8 cellular contexts compared by ENCODE assay signal in genomic region chr12:67068204-67068731, GRCh38.
A peak's percentile ranks its signal among the peaks of the same experiment; 100 is the strongest.
DNase-seq lines count a peak whose midpoint lies in the region; ATAC-seq, FAIRE-seq and TF ChIP-seq lines count a peak whose summit lies in the region.

No MANE protein-coding gene starts in this region.

- no peak overlapping the region for H3K27ac Mint-ChIP-seq in activated naive CD8-positive, alpha-beta T cell treated with anti-CD3 and anti-CD28 coated beads, Interleukin-2, amount 10 ng/mL, durations not matched to agents 7 days and 5 days

- H3K27ac ChIP-seq in MM.1S (ENCODE audit: low read length) (no peak overlapping the region), keratinocyte (ENCODE audit: control insufficient read depth, insufficient read depth, low read length) (peak overlapping the region; percentile 59), stomach (peak overlapping the region in 2 of 5 donors; percentile 78 to 83)

- no peaks in the 10 kb centered on the region for H4K20me1 ChIP-seq in MM.1S (ENCODE audit: insufficient read depth, low read length)
- H4K20me1 ChIP-seq in keratinocyte (ENCODE audit: control insufficient read depth, extremely low read depth, insufficient read depth, low read length): no peaks in the 10 kb centered on the region

- dilution Hi-C loops in keratinocyte (cut with MboI; ENCODE audit: extremely low pct_ligation_motif_present, low sequenced_read_pairs): no loop called here

- H3K27me3 ChIP-seq in MM.1S (replicated peaks; ENCODE audit: insufficient read depth, low read length): no peaks in the 10 kb centered on the region
- no peaks in the 10 kb centered on the region for H3K27me3 ChIP-seq in keratinocyte (ENCODE audit: control insufficient read depth, extremely low read depth, insufficient read depth, low read length)
- peaks cover 0 to 43% (median 10%) of the 10 kb centered on the region in 3 donors for H3K27me3 ChIP-seq in stomach

- no peaks in the 10 kb centered on the region for H3F3A ChIP-seq in MM.1S (ENCODE audit: insufficient read depth, low read length)

- DNase-seq in COLO668 (lab: John Stamatoyannopoulos, UW; ENCODE audit: unreplicated experiment) (peak; percentile 47), MM.1S (peak; percentile 36), keratinocyte (ENCODE audit: low read depth, low spot score) (no peak), stomach (no peak), NCI-H2171 treated with DMSO at 0.1 percent for 48 hours (lab: John Stamatoyannopoulos, UW) (no peak), cerebellum (ENCODE audit: low spot score) (no peak)
- DNase-seq in activated naive CD8-positive, alpha-beta T cell treated with anti-CD3 and anti-CD28 coated beads, Interleukin-2, amount 10 ng/mL, durations not matched to agents 7 days and 5 days: peak; percentile 34

- WGBS in stomach, 5 donors: 3 to 4% (median 3%) methylated on average over 20 of the region's 20 CpGs

- H3K4me1 ChIP-seq in MM.1S (ENCODE audit: low read length) (peaks cover 16% of the 10 kb centered on the region), keratinocyte (ENCODE audit: control insufficient read depth, extremely low read depth, insufficient read depth, low read length) (peaks cover 22% of the 10 kb centered on the region), stomach (peaks cover 9 to 28% (median 19%) of the 10 kb centered on the region in 4 donors)

- FAIRE-seq in keratinocyte (lab: Jason Lieb, UNC): peak; percentile 44

- no peak for TF ChIP-seq EP300 in stomach (IDR thresholded peaks at IDR 0.05)

- peaks cover 40% of the 10 kb centered on the region for H3K27me3 Mint-ChIP-seq in activated naive CD8-positive, alpha-beta T cell treated with anti-CD3 and anti-CD28 coated beads, Interleukin-2, amount 10 ng/mL, durations not matched to agents 7 days and 5 days

- H3K4me2 ChIP-seq in MM.1S (ENCODE audit: low read depth, low read length) (peak overlapping the region; percentile 88), keratinocyte (ENCODE audit: control insufficient read depth, extremely low read depth, insufficient read depth, low read depth, low read length) (peak overlapping the region; percentile 99)

- peak overlapping the region; percentile 90 for H2AFZ ChIP-seq in MM.1S (ENCODE audit: low read length)
- H2AFZ ChIP-seq in keratinocyte (ENCODE audit: control insufficient read depth, low read length): peak overlapping the region; percentile 58

- H3K9me2 ChIP-seq in MM.1S (replicated peaks; ENCODE audit: insufficient read depth, low read length): no peaks in the 10 kb centered on the region

- TF ChIP-seq CTCF in MM.1S (IDR thresholded peaks at IDR 0.05; ENCODE audit: low read length) (0 out of 2 replicates have a peak, but pooled peaks have one; percentile 8), keratinocyte (optimal IDR thresholded peaks at IDR 0.05 in 1 of 3, IDR thresholded peaks at IDR 0.05 in 1 of 3, conservative IDR thresholded peaks at IDR 0.05 in 1 of 3; ENCODE audit: extremely low read depth in 1 of 3, insufficient read depth in 2 of 3, low read length in 3 of 3) (peak in 1 of 3 experiments; percentile 21), stomach (IDR thresholded peaks at IDR 0.05) (no peak)

- H3K9me3 ChIP-seq in MM.1S (replicated peaks; ENCODE audit: insufficient read depth, low read length): no peaks in the 10 kb centered on the region
- H3K9me3 ChIP-seq in keratinocyte (ENCODE audit: control insufficient read depth, low read depth, low read length): no peaks in the 10 kb centered on the region
- H3K9me3 ChIP-seq in stomach: no peaks in the 10 kb centered on the region

- no peak for ATAC-seq in activated naive CD8-positive, alpha-beta T cell treated with anti-CD3 and anti-CD28 coated beads, Interleukin-2, amount 10 ng/mL, durations not matched to agents 7 days and 5 days (ENCODE audit: low read depth)
- no peak for ATAC-seq in HG03457 (IDR thresholded peaks at IDR 0.05; ENCODE audit: unreplicated experiment)

- H3K9me3 Mint-ChIP-seq in activated naive CD8-positive, alpha-beta T cell treated with anti-CD3 and anti-CD28 coated beads, Interleukin-2, amount 10 ng/mL, durations not matched to agents 7 days and 5 days: no peaks in the 10 kb centered on the region

- H3K36me3 ChIP-seq in MM.1S (replicated peaks; ENCODE audit: insufficient read depth, low read length) (no peaks in the 10 kb centered on the region), keratinocyte (ENCODE audit: control insufficient read depth in 2 of 2, extremely low read depth in 1 of 2, insufficient read depth in 2 of 2, low read length in 2 of 2) (no peaks in the 10 kb centered on the region), stomach (no peaks in the 10 kb centered on the region)

- H3K9me1 ChIP-seq in keratinocyte (ENCODE audit: control insufficient read depth, extremely low read depth, insufficient read depth, low read length): no peaks in the 10 kb centered on the region

- H3K4me3 Mint-ChIP-seq in activated naive CD8-positive, alpha-beta T cell treated with anti-CD3 and anti-CD28 coated beads, Interleukin-2, amount 10 ng/mL, durations not matched to agents 7 days and 5 days: peak overlapping the region; percentile 85

- H3K4me3 ChIP-seq in MM.1S (ENCODE audit: low read length): peak overlapping the region; percentile 77
- H3K4me3 ChIP-seq in keratinocyte (ENCODE audit: control insufficient read depth in 2 of 3, extremely low read depth in 1 of 3, insufficient read depth in 2 of 3, low read depth in 1 of 3, low read length in 3 of 3): peak overlapping the region; percentile 72 to 79 (median 77)
- H3K4me3 ChIP-seq in stomach: peak overlapping the region; percentile 68 to 79 (median 78)

- POLR2A ChIA-PET in activated naive CD8-positive, alpha-beta T cell treated with anti-CD3 and anti-CD28 coated beads, Interleukin-2, amount 10 ng/mL, durations not matched to agents 7 days and 5 days (lab: Charles Lee): no interaction called here

- peaks cover 16% of the 10 kb centered on the region for H3K4me1 Mint-ChIP-seq in activated naive CD8-positive, alpha-beta T cell treated with anti-CD3 and anti-CD28 coated beads, Interleukin-2, amount 10 ng/mL, durations not matched to agents 7 days and 5 days

- H3K79me2 ChIP-seq in MM.1S (ENCODE audit: low read length): no peaks in the 10 kb centered on the region
- H3K79me2 ChIP-seq in keratinocyte (ENCODE audit: control insufficient read depth, insufficient read depth, low read length): peaks cover 12% of the 10 kb centered on the region

- intact Hi-C loops in stomach (cut with DNase I; ENCODE audit: low total_unique reads): no loop called here

- no peak for TF ChIP-seq POLR2A in stomach (IDR thresholded peaks at IDR 0.05)

- peak overlapping the region; percentile 30; the same call in 1 of the 2 replicates for H3K9ac ChIP-seq in MM.1S (ENCODE audit: low read length)
- H3K9ac ChIP-seq in keratinocyte (ENCODE audit: control insufficient read depth, extremely low read depth, insufficient read depth, low read length): peak overlapping the region; percentile 78

- no peaks in the 10 kb centered on the region for H3K36me3 Mint-ChIP-seq in activated naive CD8-positive, alpha-beta T cell treated with anti-CD3 and anti-CD28 coated beads, Interleukin-2, amount 10 ng/mL, durations not matched to agents 7 days and 5 days

Comparison
In these comparisons a context has a peak if more than half of its experiments do, and no peak if none do; other contexts are left out.
1. DNase-seq: peak in COLO668 (single experiment), MM.1S (single experiment) and activated naive CD8-positive, alpha-beta T cell treated with anti-CD3 and anti-CD28 coated beads, Interleukin-2, amount 10 ng/mL, durations not matched to agents 7 days and 5 days (single experiment); none in keratinocyte (single experiment), stomach (single experiment), NCI-H2171 treated with DMSO at 0.1 percent for 48 hours (single experiment) and cerebellum (single experiment).
2. Peak in every context shown above with its lines, with median percentiles within 50 percentile points of each other: H3K4me3 ChIP-seq.